ENCODE assay signal across 9 cellular contexts in genomic region chr4:69025191-69025998, GRCh38.
DNase-seq lines count a peak whose midpoint lies in the region; ATAC-seq and TF ChIP-seq lines count a peak whose summit lies in the region.
"Had no signal": no experiment of that assay in that cellular context is flagged by ENCODE, and none has a peak within 500 bp of the region (broad histone marks: within the 10 kb centered on the region; RNA-seq: fewer than 3 reads in every experiment).

No MANE protein-coding gene starts in this region.

- H3K9ac ChIP-seq in neural progenitor cell, result no peak overlapping the region

- DNase-seq in UCSD-AML1 (lab: John Stamatoyannopoulos, UW; ENCODE audit: unreplicated experiment) (peak; percentile 21), neural progenitor cell (ENCODE audit: low spot score) (peak; percentile 64), esophagus muscularis mucosa (ENCODE audit: extremely low spot score) (no peak), DMS79 (lab: John Stamatoyannopoulos, UW) (no peak), putamen (ENCODE audit: low spot score) (no peak), stomach (no peak)

- H3K79me2 ChIP-seq in neural progenitor cell (ENCODE audit: low read depth), result no peaks in the 10 kb centered on the region

- no peak overlapping the region for H3K4me3 Mint-ChIP-seq in neural progenitor cell

- H3K4me1 ChIP-seq in neural progenitor cell (no peaks in the 10 kb centered on the region), esophagus muscularis mucosa (no peaks in the 10 kb centered on the region), stomach (peaks cover 0 to 8% (median 0%) of the 10 kb centered on the region in 4 donors)

- peaks cover 2% of the 10 kb centered on the region for H3K27me3 Mint-ChIP-seq in neural progenitor cell (ENCODE audit: insufficient read depth, low read depth)

- intact Hi-C loops in esophagus muscularis mucosa (cut with DNase I), result no loop called here
- intact Hi-C loops in stomach (cut with DNase I; ENCODE audit: low total_unique reads), result no loop called here

- H3K9me3 ChIP-seq in neural progenitor cell (ENCODE audit: low read depth) (no peaks in the 10 kb centered on the region), esophagus muscularis mucosa (no peaks in the 10 kb centered on the region), stomach (no peaks in the 10 kb centered on the region)
- H3K9me3 ChIP-seq: thoracic aorta had no signal

- no peaks in the 10 kb centered on the region for H3F3A ChIP-seq in neural progenitor cell (ENCODE audit: low read depth)

- H3K4me3 ChIP-seq in neural progenitor cell, result no peak overlapping the region
- H3K4me3 ChIP-seq in esophagus muscularis mucosa, result no peak overlapping the region
- H3K4me3 ChIP-seq in stomach, result no peak overlapping the region
- H3K4me3 ChIP-seq: thoracic aorta had no signal

- peak; percentile 95 for ATAC-seq in GM18909 (IDR thresholded peaks at IDR 0.05; ENCODE audit: poor library complexity, unreplicated experiment)
- peak; percentile 85 for ATAC-seq in HG02973 (IDR thresholded peaks at IDR 0.05; ENCODE audit: unreplicated experiment)

- no peaks in the 10 kb centered on the region for H4K20me1 ChIP-seq in neural progenitor cell (ENCODE audit: low read depth)

- no peaks in the 10 kb centered on the region for H3K36me3 ChIP-seq in neural progenitor cell
- no peaks in the 10 kb centered on the region for H3K36me3 ChIP-seq in esophagus muscularis mucosa
- H3K36me3 ChIP-seq in stomach, result no peaks in the 10 kb centered on the region
- H3K36me3 ChIP-seq: thoracic aorta had no signal

- peak; percentile 58 for TF ChIP-seq CTCF in neural progenitor cell (IDR thresholded peaks at IDR 0.05)
- TF ChIP-seq CTCF in esophagus muscularis mucosa (IDR thresholded peaks at IDR 0.05), result no peak
- TF ChIP-seq CTCF in stomach (IDR thresholded peaks at IDR 0.05), result peak in 2 of 7 experiments; percentile 19 to 38

- H3K27me3 ChIP-seq in neural progenitor cell (no peaks in the 10 kb centered on the region), esophagus muscularis mucosa (peaks cover 0 to 4% (median 0%) of the 10 kb centered on the region in 4 donors), stomach (no peaks in the 10 kb centered on the region)

- H3K27ac ChIP-seq in neural progenitor cell (no peak overlapping the region), esophagus muscularis mucosa (replicated peaks in 1 of 4) (no peak overlapping the region), stomach (no peak overlapping the region)
- H3K27ac ChIP-seq: thoracic aorta had no signal

- H2AFZ ChIP-seq in neural progenitor cell (replicated peaks), result peak overlapping the region; percentile 95

- H3K9me3 Mint-ChIP-seq in neural progenitor cell, result peaks cover 3% of the 10 kb centered on the region

- H3K4me2 ChIP-seq in neural progenitor cell, result no peak overlapping the region

- TF ChIP-seq EP300 in esophagus muscularis mucosa (IDR thresholded peaks at IDR 0.05), result no peak
- no peak for TF ChIP-seq EP300 in stomach (IDR thresholded peaks at IDR 0.05)

- TF ChIP-seq POLR2A in esophagus muscularis mucosa (IDR thresholded peaks at IDR 0.05; ENCODE audit: low read depth), result no peak
- no peak for TF ChIP-seq POLR2A in stomach (IDR thresholded peaks at IDR 0.05)

- peaks cover 2% of the 10 kb centered on the region for H3K36me3 Mint-ChIP-seq in neural progenitor cell

- no peak overlapping the region for H3K27ac Mint-ChIP-seq in neural progenitor cell

- H3K4me1 Mint-ChIP-seq in neural progenitor cell, result no peaks in the 10 kb centered on the region

- 65% methylated on average over 4 of the region's 4 CpGs for WGBS in esophagus muscularis mucosa
- 45 to 80% (median 47%) methylated on average over 3 to 4 of the region's 4 CpGs for WGBS in stomach, 5 donors

Comparison
In these comparisons a context has a peak if more than half of its experiments do, and no peak if none do; other contexts are left out.
1. DNase-seq: peak in UCSD-AML1 (single experiment) and neural progenitor cell (single experiment); none in esophagus muscularis mucosa (single experiment), DMS79 (single experiment), putamen (single experiment) and stomach (single experiment).